1 cellular context compared by ENCODE assay signal in genomic region chr22:37804886-37805857, GRCh38.
TF ChIP-seq lines count a peak whose summit lies in the region.

No MANE protein-coding gene starts in this region.

TF ChIP-seq in HEK293, 187 proteins besides CTCF, POLR2A, EP300 and RAD21 (continued from another document and continues in another):
- TF ChIP-seq, protein P1, sequence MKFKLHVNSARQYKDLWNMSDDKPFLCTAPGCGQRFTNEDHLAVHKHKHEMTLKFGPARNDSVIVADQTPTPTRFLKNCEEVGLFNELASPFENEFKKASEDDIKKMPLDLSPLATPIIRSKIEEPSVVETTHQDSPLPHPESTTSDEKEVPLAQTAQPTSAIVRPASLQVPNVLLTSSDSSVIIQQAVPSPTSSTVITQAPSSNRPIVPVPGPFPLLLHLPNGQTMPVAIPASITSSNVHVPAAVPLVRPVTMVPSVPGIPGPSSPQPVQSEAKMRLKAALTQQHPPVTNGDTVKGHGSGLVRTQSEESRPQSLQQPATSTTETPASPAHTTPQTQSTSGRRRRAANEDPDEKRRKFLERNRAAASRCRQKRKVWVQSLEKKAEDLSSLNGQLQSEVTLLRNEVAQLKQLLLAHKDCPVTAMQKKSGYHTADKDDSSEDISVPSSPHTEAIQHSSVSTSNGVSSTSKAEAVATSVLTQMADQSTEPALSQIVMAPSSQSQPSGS (tag by site-specific recombination; IDR thresholded peaks at IDR 0.05; ENCODE audit: low read depth), result no peak
- TF ChIP-seq FEZF1 (tag by site-specific recombination; IDR thresholded peaks at IDR 0.05), result 0 out of 2 replicates have a peak, but pooled peaks have one; percentile 10
- TF ChIP-seq TRIM28 (IDR thresholded peaks at IDR 0.05; ENCODE audit: borderline replicate concordance, low read length), result peak; percentile 44; the same call in 1 of the 2 replicates
- TF ChIP-seq SP2 (tag by site-specific recombination; IDR thresholded peaks at IDR 0.05), result peak; percentile 83
- TF ChIP-seq ZNF391 (tag by site-specific recombination; IDR thresholded peaks at IDR 0.05; ENCODE audit: borderline replicate concordance, low read depth), result 0 out of 2 replicates have a peak, but pooled peaks have one; percentile 33
- TF ChIP-seq OVOL3 (tag by site-specific recombination; IDR thresholded peaks at IDR 0.05), result 0 out of 2 replicates have a peak, but pooled peaks have one; percentile 45
- TF ChIP-seq GLI4 (tag by site-specific recombination; IDR thresholded peaks at IDR 0.05), result no peak
- peak; percentile 64; the same call in 1 of the 2 replicates for TF ChIP-seq ZNF580 (tag by site-specific recombination; IDR thresholded peaks at IDR 0.05)
- peak; percentile 95 for TF ChIP-seq ZBTB8A (tag by site-specific recombination; IDR thresholded peaks at IDR 0.05)
- TF ChIP-seq, protein P2, sequence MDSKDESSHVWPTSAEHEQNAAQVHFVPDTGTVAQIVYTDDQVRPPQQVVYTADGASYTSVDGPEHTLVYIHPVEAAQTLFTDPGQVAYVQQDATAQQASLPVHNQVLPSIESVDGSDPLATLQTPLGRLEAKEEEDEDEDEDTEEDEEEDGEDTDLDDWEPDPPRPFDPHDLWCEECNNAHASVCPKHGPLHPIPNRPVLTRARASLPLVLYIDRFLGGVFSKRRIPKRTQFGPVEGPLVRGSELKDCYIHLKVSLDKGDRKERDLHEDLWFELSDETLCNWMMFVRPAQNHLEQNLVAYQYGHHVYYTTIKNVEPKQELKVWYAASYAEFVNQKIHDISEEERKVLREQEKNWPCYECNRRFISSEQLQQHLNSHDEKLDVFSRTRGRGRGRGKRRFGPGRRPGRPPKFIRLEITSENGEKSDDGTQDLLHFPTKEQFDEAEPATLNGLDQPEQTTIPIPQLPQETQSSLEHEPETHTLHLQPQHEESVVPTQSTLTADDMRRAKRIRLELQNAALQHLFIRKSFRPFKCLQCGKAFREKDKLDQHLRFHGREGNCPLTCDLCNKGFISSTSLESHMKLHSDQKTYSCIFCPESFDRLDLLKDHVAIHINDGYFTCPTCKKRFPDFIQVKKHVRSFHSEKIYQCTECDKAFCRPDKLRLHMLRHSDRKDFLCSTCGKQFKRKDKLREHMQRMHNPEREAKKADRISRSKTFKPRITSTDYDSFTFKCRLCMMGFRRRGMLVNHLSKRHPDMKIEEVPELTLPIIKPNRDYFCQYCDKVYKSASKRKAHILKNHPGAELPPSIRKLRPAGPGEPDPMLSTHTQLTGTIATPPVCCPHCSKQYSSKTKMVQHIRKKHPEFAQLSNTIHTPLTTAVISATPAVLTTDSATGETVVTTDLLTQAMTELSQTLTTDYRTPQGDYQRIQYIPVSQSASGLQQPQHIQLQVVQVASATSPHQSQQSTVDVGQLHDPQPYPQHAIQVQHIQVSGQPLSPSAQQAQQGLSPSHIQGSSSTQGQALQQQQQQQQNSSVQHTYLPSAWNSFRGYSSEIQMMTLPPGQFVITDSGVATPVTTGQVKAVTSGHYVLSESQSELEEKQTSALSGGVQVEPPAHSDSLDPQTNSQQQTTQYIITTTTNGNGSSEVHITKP (tag by site-specific recombination; IDR thresholded peaks at IDR 0.05), result no peak
- TF ChIP-seq ZFHX2 (tag by site-specific recombination; conservative IDR thresholded peaks at IDR 0.05), result peak; percentile 79
- peak; percentile 44; the same call in 1 of the 2 replicates for TF ChIP-seq ZNF501 (tag by site-specific recombination; IDR thresholded peaks at IDR 0.05)
- TF ChIP-seq ZNF211 (tag by site-specific recombination; IDR thresholded peaks at IDR 0.05; ENCODE audit: low read depth), result no peak
- TF ChIP-seq ZNF555 (tag by site-specific recombination; conservative IDR thresholded peaks at IDR 0.05), result no peak
- TF ChIP-seq, protein P3, sequence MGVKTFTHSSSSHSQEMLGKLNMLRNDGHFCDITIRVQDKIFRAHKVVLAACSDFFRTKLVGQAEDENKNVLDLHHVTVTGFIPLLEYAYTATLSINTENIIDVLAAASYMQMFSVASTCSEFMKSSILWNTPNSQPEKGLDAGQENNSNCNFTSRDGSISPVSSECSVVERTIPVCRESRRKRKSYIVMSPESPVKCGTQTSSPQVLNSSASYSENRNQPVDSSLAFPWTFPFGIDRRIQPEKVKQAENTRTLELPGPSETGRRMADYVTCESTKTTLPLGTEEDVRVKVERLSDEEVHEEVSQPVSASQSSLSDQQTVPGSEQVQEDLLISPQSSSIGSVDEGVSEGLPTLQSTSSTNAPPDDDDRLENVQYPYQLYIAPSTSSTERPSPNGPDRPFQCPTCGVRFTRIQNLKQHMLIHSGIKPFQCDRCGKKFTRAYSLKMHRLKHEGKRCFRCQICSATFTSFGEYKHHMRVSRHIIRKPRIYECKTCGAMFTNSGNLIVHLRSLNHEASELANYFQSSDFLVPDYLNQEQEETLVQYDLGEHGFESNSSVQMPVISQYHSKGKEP (tag by site-specific recombination; IDR thresholded peaks at IDR 0.05), result no peak
- TF ChIP-seq ZNF214 (tag by site-specific recombination; IDR thresholded peaks at IDR 0.05; ENCODE audit: borderline replicate concordance), result no peak
- no peak for TF ChIP-seq KLF1 (tag by site-specific recombination; IDR thresholded peaks at IDR 0.05)
- no peak for TF ChIP-seq SALL2 (tag by site-specific recombination; IDR thresholded peaks at IDR 0.05; ENCODE audit: borderline replicate concordance)
- TF ChIP-seq ZNF335 (tag by site-specific recombination; conservative IDR thresholded peaks at IDR 0.05), result peak; percentile 66
- TF ChIP-seq OSR2 (tag by site-specific recombination; IDR thresholded peaks at IDR 0.05), result peak; percentile 44; the same call in 1 of the 2 replicates
- TF ChIP-seq YY2 (tag by site-specific recombination; IDR thresholded peaks at IDR 0.05), result peak; percentile 81
- no peak for TF ChIP-seq ZNF701 (tag by site-specific recombination; IDR thresholded peaks at IDR 0.05)
- TF ChIP-seq ZSCAN30 (tag by site-specific recombination; IDR thresholded peaks at IDR 0.05), result peak; percentile 96
- TF ChIP-seq, protein P4, sequence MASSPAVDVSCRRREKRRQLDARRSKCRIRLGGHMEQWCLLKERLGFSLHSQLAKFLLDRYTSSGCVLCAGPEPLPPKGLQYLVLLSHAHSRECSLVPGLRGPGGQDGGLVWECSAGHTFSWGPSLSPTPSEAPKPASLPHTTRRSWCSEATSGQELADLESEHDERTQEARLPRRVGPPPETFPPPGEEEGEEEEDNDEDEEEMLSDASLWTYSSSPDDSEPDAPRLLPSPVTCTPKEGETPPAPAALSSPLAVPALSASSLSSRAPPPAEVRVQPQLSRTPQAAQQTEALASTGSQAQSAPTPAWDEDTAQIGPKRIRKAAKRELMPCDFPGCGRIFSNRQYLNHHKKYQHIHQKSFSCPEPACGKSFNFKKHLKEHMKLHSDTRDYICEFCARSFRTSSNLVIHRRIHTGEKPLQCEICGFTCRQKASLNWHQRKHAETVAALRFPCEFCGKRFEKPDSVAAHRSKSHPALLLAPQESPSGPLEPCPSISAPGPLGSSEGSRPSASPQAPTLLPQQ (tag by site-specific recombination; IDR thresholded peaks at IDR 0.05), result no peak
- no peak for TF ChIP-seq ZNF433 (tag by site-specific recombination; IDR thresholded peaks at IDR 0.05; ENCODE audit: low read depth)
- TF ChIP-seq, protein P5, sequence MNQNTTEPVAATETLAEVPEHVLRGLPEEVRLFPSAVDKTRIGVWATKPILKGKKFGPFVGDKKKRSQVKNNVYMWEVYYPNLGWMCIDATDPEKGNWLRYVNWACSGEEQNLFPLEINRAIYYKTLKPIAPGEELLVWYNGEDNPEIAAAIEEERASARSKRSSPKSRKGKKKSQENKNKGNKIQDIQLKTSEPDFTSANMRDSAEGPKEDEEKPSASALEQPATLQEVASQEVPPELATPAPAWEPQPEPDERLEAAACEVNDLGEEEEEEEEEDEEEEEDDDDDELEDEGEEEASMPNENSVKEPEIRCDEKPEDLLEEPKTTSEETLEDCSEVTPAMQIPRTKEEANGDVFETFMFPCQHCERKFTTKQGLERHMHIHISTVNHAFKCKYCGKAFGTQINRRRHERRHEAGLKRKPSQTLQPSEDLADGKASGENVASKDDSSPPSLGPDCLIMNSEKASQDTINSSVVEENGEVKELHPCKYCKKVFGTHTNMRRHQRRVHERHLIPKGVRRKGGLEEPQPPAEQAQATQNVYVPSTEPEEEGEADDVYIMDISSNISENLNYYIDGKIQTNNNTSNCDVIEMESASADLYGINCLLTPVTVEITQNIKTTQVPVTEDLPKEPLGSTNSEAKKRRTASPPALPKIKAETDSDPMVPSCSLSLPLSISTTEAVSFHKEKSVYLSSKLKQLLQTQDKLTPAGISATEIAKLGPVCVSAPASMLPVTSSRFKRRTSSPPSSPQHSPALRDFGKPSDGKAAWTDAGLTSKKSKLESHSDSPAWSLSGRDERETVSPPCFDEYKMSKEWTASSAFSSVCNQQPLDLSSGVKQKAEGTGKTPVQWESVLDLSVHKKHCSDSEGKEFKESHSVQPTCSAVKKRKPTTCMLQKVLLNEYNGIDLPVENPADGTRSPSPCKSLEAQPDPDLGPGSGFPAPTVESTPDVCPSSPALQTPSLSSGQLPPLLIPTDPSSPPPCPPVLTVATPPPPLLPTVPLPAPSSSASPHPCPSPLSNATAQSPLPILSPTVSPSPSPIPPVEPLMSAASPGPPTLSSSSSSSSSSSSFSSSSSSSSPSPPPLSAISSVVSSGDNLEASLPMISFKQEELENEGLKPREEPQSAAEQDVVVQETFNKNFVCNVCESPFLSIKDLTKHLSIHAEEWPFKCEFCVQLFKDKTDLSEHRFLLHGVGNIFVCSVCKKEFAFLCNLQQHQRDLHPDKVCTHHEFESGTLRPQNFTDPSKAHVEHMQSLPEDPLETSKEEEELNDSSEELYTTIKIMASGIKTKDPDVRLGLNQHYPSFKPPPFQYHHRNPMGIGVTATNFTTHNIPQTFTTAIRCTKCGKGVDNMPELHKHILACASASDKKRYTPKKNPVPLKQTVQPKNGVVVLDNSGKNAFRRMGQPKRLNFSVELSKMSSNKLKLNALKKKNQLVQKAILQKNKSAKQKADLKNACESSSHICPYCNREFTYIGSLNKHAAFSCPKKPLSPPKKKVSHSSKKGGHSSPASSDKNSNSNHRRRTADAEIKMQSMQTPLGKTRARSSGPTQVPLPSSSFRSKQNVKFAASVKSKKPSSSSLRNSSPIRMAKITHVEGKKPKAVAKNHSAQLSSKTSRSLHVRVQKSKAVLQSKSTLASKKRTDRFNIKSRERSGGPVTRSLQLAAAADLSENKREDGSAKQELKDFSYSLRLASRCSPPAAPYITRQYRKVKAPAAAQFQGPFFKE (tag by site-specific recombination; IDR thresholded peaks at IDR 0.05; ENCODE audit: borderline replicate concordance), result no peak
- TF ChIP-seq ZNF585B (tag by site-specific recombination; IDR thresholded peaks at IDR 0.05), result no peak
- TF ChIP-seq, protein P6, sequence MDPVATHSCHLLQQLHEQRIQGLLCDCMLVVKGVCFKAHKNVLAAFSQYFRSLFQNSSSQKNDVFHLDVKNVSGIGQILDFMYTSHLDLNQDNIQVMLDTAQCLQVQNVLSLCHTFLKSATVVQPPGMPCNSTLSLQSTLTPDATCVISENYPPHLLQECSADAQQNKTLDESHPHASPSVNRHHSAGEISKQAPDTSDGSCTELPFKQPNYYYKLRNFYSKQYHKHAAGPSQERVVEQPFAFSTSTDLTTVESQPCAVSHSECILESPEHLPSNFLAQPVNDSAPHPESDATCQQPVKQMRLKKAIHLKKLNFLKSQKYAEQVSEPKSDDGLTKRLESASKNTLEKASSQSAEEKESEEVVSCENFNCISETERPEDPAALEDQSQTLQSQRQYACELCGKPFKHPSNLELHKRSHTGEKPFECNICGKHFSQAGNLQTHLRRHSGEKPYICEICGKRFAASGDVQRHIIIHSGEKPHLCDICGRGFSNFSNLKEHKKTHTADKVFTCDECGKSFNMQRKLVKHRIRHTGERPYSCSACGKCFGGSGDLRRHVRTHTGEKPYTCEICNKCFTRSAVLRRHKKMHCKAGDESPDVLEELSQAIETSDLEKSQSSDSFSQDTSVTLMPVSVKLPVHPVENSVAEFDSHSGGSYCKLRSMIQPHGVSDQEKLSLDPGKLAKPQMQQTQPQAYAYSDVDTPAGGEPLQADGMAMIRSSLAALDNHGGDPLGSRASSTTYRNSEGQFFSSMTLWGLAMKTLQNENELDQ (tag by site-specific recombination; IDR thresholded peaks at IDR 0.05; ENCODE audit: low read depth), result no peak
- 0 out of 2 replicates have a peak, but pooled peaks have one; percentile 45 for TF ChIP-seq ZFP37 (tag by site-specific recombination; IDR thresholded peaks at IDR 0.05)
- peak; percentile 11; the same call in 1 of the 2 replicates for TF ChIP-seq GLIS2 (tag by site-specific recombination; IDR thresholded peaks at IDR 0.05)
- TF ChIP-seq ZNF16 (tag by site-specific recombination; IDR thresholded peaks at IDR 0.05; ENCODE audit: low read depth), result no peak
- no peak for TF ChIP-seq ZNF707 (tag by site-specific recombination; IDR thresholded peaks at IDR 0.05)
- no peak for TF ChIP-seq ZNF350 (tag by site-specific recombination; IDR thresholded peaks at IDR 0.05)
- TF ChIP-seq ZNF133 (tag by site-specific recombination; IDR thresholded peaks at IDR 0.05), result no peak
- peak; percentile 80 for TF ChIP-seq KLF8 (tag by site-specific recombination; IDR thresholded peaks at IDR 0.05)
- no peak for TF ChIP-seq ZNF248 (tag by site-specific recombination; IDR thresholded peaks at IDR 0.05)
- peak; percentile 73; the same call in 1 of the 2 replicates for TF ChIP-seq ZNF76 (tag by site-specific recombination; IDR thresholded peaks at IDR 0.05; ENCODE audit: borderline replicate concordance, low read depth)
- TF ChIP-seq TCF7L2 (IDR thresholded peaks at IDR 0.05; ENCODE audit: borderline replicate concordance, low read depth, low read length), result peak; percentile 22; the same call in 1 of the 2 replicates
- TF ChIP-seq ZFP3 (tag by site-specific recombination; IDR thresholded peaks at IDR 0.05; ENCODE audit: low read depth), result no peak
- TF ChIP-seq ZNF571 (tag by site-specific recombination; IDR thresholded peaks at IDR 0.05), result no peak
- TF ChIP-seq ZNF2 (tag by site-specific recombination; IDR thresholded peaks at IDR 0.05), result 0 out of 2 replicates have a peak, but pooled peaks have one; percentile 47
- no peak; the same call in 1 of the 2 replicates for TF ChIP-seq ZBTB17 (tag by site-specific recombination; IDR thresholded peaks at IDR 0.05)
- no peak for TF ChIP-seq ZNF510 (tag by site-specific recombination; IDR thresholded peaks at IDR 0.05; ENCODE audit: insufficient replicate concordance)
- no peak for TF ChIP-seq ZNF274 (IDR thresholded peaks at IDR 0.05; ENCODE audit: low read length)
- TF ChIP-seq ZNF274 (tag by site-specific recombination; IDR thresholded peaks at IDR 0.05; ENCODE audit: borderline replicate concordance), result no peak
- TF ChIP-seq, protein P7, sequence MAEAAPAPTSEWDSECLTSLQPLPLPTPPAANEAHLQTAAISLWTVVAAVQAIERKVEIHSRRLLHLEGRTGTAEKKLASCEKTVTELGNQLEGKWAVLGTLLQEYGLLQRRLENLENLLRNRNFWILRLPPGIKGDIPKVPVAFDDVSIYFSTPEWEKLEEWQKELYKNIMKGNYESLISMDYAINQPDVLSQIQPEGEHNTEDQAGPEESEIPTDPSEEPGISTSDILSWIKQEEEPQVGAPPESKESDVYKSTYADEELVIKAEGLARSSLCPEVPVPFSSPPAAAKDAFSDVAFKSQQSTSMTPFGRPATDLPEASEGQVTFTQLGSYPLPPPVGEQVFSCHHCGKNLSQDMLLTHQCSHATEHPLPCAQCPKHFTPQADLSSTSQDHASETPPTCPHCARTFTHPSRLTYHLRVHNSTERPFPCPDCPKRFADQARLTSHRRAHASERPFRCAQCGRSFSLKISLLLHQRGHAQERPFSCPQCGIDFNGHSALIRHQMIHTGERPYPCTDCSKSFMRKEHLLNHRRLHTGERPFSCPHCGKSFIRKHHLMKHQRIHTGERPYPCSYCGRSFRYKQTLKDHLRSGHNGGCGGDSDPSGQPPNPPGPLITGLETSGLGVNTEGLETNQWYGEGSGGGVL (tag by site-specific recombination; IDR thresholded peaks at IDR 0.05), result no peak
